In the genomic region with DNA sequence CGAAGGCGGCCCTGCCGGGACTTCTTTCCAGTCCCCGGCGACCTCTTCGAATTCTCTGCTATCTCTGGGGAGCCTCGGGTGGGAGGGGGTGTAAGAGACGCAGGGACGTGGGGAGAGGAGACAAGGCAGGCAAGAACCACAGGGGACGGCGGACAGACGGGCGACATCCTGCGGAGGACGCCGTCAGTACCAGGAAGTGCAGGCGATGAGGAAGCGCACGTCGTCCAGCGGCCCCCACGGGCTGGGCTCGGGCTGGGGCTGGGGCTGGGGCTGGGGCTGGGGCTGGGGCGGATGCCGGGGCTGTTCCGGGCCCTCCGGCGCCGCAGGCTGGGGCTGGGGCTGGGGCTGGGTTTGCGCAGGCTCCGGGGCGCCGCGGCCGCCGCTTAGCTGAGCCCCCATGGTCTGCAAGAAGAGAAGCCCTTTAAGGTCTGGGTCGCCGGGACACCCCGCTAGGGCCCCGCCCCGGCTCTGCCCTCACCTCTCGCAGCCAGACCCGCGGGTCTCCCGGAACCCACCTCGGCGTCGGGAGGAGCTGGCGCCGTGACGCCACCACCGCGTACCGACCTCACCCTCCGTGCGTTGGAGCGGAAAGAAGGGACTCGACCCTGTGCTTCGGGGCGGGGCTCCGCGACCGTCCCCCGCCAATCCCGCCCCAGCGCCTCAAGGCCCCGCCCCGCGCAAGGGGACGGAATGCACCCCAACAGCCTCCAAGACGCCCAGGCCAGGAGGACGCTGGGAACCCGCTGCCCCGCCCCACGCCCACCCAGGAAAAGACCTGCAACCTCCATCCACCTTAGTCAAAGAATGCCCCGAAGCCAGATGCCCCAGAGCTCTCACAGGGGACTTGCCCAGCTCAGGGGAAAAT, we compare ENCODE assay signal across 8 cellular contexts. TPM values are rescaled to one million over a fixed set of nuclear protein-coding genes. Genes with fewer than 3 reads are reported as not detected.
DNase-seq lines count a peak whose midpoint lies in the region; ATAC-seq and TF ChIP-seq lines count a peak whose summit lies in the region.

A gene (minus strand): TSS at position 592 of the 865 bp plus-strand sequence. CDS start 193 bp downstream, at position 399.

- WGBS in liver: under 1% methylated on average over 76 of the region's 76 CpGs

- H3K9me3 ChIP-seq in liver (ENCODE audit: control insufficient read depth in 4 of 4, low read length in 3 of 4): no peaks in the 10 kb centered on the region

- no peaks in the 10 kb centered on the region for H3K27me3 ChIP-seq in liver (ENCODE audit: control insufficient read depth in 4 of 4, insufficient read depth in 4 of 4, low read length in 3 of 4)

- TF ChIP-seq CTCF in liver (IDR thresholded peaks at IDR 0.05; ENCODE audit: low read depth, low read length, missing input control): no peak

- TF ChIP-seq POLR2A in GM18951 (IDR thresholded peaks at IDR 0.05; ENCODE audit: extremely low read depth, insufficient read depth, insufficient read length): peak; percentile 84

- in situ Hi-C loops in GM18951 (cut with MboI; ENCODE audit: low sequenced_read_pairs, unreplicated experiment): no loop called here

- peak; percentile 94 for DNase-seq in Ammon's horn (ENCODE audit: low spot score)
- peak; percentile 65 to 83 for DNase-seq in NCI-H524 (lab: John Stamatoyannopoulos, UW)
- DNase-seq in activated CD4-positive, alpha-beta T cell treated with anti-CD3 and anti-CD28 coated beads, Interleukin-2, amount 50 U/mL, for 4 hours: peak; percentile 81 to 82
- peak; percentile 79 to 86 for DNase-seq in dermis microvascular lymphatic vessel endothelial cell (ENCODE audit: low read depth in 2 of 2)
- peak; percentile 88 for DNase-seq in stimulated activated CD4-positive, alpha-beta T cell treated with anti-CD3 and anti-CD28 coated beads, Interleukin-4, amount 100 ng/mL, for 1 hour

- peak within 1 kb of the TSS; percentile 82 to 89 (median 87) for H3K4me3 ChIP-seq in liver (ENCODE audit: low read depth in 1 of 3, low read length in 3 of 3)

- H3K4me1 ChIP-seq in liver (ENCODE audit: control insufficient read depth in 4 of 4, insufficient read depth in 4 of 4, low read length in 3 of 4): peaks cover 0 to 14% (median 7%) of the 10 kb centered on the region in 4 donors

- TF ChIP-seq RAD21 in liver (IDR thresholded peaks at IDR 0.05): peak in 1 of 2 donors; percentile 16

- peak within 1 kb of the TSS; percentile 90 to 91 for H3K27ac ChIP-seq in liver (ENCODE audit: low read depth in 1 of 2, low read length in 2 of 2)

- peak; percentile 79 for ATAC-seq in HG03175 (IDR thresholded peaks at IDR 0.05; ENCODE audit: unreplicated experiment)

- H3K9ac ChIP-seq in liver (ENCODE audit: low read depth in 1 of 2, low read length in 2 of 2): peak within 1 kb of the TSS; percentile 72 to 94

- H3K36me3 ChIP-seq in liver (ENCODE audit: control insufficient read depth in 4 of 4, insufficient read depth in 3 of 4, low read depth in 1 of 4, low read length in 3 of 4): peaks cover 13 to 28% (median 23%) of the 10 kb centered on the region in 4 donors

TF ChIP-seq in liver, 16 proteins besides CTCF, POLR2A, EP300 and RAD21:
- TF ChIP-seq YY1 (IDR thresholded peaks at IDR 0.05): no peak
- TF ChIP-seq JUND (IDR thresholded peaks at IDR 0.05): peak in 1 of 2 donors; percentile 16
- TF ChIP-seq SP1 (IDR thresholded peaks at IDR 0.05): peak; percentile 65
- peak in 1 of 2 donors; percentile 17 for TF ChIP-seq RXRA (IDR thresholded peaks at IDR 0.05)
- peak; percentile 59 for TF ChIP-seq TAF1 (conservative IDR thresholded peaks at IDR 0.05)
- TF ChIP-seq, protein P1, sequence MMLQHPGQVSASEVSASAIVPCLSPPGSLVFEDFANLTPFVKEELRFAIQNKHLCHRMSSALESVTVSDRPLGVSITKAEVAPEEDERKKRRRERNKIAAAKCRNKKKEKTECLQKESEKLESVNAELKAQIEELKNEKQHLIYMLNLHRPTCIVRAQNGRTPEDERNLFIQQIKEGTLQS (IDR thresholded peaks at IDR 0.05): no peak
- no peak for TF ChIP-seq EGR1 (IDR thresholded peaks at IDR 0.05; ENCODE audit: low read depth in 2 of 2)
- TF ChIP-seq HNF4A (conservative IDR thresholded peaks at IDR 0.05): peak in 1 of 2 donors; percentile 27
- TF ChIP-seq, protein P2, sequence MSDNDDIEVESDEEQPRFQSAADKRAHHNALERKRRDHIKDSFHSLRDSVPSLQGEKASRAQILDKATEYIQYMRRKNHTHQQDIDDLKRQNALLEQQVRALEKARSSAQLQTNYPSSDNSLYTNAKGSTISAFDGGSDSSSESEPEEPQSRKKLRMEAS (IDR thresholded peaks at IDR 0.05): no peak
- TF ChIP-seq GABPA (IDR thresholded peaks at IDR 0.05 in 1 of 2, conservative IDR thresholded peaks at IDR 0.05 in 1 of 2): peak in 1 of 2 donors; percentile 45
- peak; percentile 26 for TF ChIP-seq NR2F2 (IDR thresholded peaks at IDR 0.05)
- TF ChIP-seq, protein P3, sequence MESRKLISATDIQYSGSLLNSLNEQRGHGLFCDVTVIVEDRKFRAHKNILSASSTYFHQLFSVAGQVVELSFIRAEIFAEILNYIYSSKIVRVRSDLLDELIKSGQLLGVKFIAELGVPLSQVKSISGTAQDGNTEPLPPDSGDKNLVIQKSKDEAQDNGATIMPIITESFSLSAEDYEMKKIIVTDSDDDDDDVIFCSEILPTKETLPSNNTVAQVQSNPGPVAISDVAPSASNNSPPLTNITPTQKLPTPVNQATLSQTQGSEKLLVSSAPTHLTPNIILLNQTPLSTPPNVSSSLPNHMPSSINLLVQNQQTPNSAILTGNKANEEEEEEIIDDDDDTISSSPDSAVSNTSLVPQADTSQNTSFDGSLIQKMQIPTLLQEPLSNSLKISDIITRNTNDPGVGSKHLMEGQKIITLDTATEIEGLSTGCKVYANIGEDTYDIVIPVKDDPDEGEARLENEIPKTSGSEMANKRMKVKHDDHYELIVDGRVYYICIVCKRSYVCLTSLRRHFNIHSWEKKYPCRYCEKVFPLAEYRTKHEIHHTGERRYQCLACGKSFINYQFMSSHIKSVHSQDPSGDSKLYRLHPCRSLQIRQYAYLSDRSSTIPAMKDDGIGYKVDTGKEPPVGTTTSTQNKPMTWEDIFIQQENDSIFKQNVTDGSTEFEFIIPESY (IDR thresholded peaks at IDR 0.05): no peak
- no peak for TF ChIP-seq FOXA1 (IDR thresholded peaks at IDR 0.05)
- TF ChIP-seq FOXA2 (IDR thresholded peaks at IDR 0.05): no peak
- TF ChIP-seq, protein P4, sequence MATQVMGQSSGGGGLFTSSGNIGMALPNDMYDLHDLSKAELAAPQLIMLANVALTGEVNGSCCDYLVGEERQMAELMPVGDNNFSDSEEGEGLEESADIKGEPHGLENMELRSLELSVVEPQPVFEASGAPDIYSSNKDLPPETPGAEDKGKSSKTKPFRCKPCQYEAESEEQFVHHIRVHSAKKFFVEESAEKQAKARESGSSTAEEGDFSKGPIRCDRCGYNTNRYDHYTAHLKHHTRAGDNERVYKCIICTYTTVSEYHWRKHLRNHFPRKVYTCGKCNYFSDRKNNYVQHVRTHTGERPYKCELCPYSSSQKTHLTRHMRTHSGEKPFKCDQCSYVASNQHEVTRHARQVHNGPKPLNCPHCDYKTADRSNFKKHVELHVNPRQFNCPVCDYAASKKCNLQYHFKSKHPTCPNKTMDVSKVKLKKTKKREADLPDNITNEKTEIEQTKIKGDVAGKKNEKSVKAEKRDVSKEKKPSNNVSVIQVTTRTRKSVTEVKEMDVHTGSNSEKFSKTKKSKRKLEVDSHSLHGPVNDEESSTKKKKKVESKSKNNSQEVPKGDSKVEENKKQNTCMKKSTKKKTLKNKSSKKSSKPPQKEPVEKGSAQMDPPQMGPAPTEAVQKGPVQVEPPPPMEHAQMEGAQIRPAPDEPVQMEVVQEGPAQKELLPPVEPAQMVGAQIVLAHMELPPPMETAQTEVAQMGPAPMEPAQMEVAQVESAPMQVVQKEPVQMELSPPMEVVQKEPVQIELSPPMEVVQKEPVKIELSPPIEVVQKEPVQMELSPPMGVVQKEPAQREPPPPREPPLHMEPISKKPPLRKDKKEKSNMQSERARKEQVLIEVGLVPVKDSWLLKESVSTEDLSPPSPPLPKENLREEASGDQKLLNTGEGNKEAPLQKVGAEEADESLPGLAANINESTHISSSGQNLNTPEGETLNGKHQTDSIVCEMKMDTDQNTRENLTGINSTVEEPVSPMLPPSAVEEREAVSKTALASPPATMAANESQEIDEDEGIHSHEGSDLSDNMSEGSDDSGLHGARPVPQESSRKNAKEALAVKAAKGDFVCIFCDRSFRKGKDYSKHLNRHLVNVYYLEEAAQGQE (IDR thresholded peaks at IDR 0.05): peak; percentile 51
- no peak for TF ChIP-seq HNF4G (IDR thresholded peaks at IDR 0.05)
TF ChIP-seq in liver: peak in this region for 8.

RNA-seq across cellular contexts. Expression of the gene that starts here (rescaled TPM):
- total RNA-seq in dermis microvascular lymphatic vessel endothelial cell (2.4 and 4.9 TPM in 2 replicates), liver (1 to 10 TPM; 5.2 to 5.4 TPM)
- 10 to 100 TPM; 15.2 to 16.0 TPM for polyA plus RNA-seq in liver

Comparison
In these comparisons a context has a peak if more than half of its experiments do, and no peak if none do; other contexts are left out.
1. Peak in every context shown above with its lines: DNase-seq, ATAC-seq, H3K4me3 ChIP-seq and H3K27ac ChIP-seq.